In the genomic region with DNA sequence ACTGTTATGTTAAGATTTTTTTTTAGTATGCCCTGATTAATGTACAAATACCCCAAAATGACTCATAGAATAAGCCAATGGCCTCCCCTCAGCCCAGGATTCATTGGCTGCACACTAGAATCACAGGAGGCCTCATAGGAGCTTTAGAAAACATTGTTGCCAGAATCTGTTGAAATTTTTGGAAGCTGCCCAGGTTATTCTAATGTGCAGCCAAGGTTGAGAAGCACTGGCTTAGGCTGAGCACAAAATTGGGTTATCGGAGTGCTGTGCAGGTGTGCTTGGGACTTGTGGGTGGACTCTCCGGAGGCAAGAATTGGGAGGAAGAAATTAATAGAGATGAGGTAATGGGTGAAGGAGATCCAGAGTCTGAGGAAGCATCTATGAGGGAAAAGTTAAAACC, we compare ENCODE assay signal across 33 cellular contexts. TPM values are rescaled to one million over a fixed set of nuclear protein-coding genes. Genes with fewer than 3 reads are reported as not detected.
"Had no signal": no experiment of that assay in that cellular context is flagged by ENCODE, and none has a peak within 500 bp of the region (broad histone marks: within the 10 kb centered on the region; RNA-seq: fewer than 3 reads in every experiment).

No MANE protein-coding gene starts in this region.

- H3K9me3 Mint-ChIP-seq: activated B cell treated with CpG ODN at 0.5 μM for 24 hours; activated naive CD4-positive, alpha-beta T cell treated with anti-CD3 and anti-CD28 coated beads for 36 hours; activated T-cell treated with anti-CD3 and anti-CD28 coated beads, Interleukin-2, amount 50 U/mL, for 24 hours; activated T-helper 1 cell treated with anti-CD3 and anti-CD28 coated beads, Interleukin-12 subunit alpha, Interleukin-12 subunit beta, Interleukin-2, Interleukin-4 antibody, amounts not matched to agents 30 ng/mL and 10 ng/mL and 1 ng/mL, durations not matched to agents 14 hours and 24 hours and 36 hours had no signal

- H3K27ac ChIP-seq: breast epithelium, SK-N-MC had no signal

- H3K4me1 ChIP-seq: breast epithelium had no signal

- H3K9me3 ChIP-seq: breast epithelium had no signal

- ATAC-seq: activated CD8-positive, alpha-beta memory T cell treated with anti-CD3 and anti-CD28 coated beads, Interleukin-2, amount 10 ng/mL, durations not matched to agents 7 days and 5 days; Panc1; Right ventricle myocardium inferior; T-cell had no signal

- FAIRE-seq: TTC549 had no signal

- H3K4me1 Mint-ChIP-seq: activated B cell treated with CpG ODN at 0.5 μM for 24 hours; activated CD4-positive, alpha-beta T cell treated with anti-CD3 and anti-CD28 coated beads, Interleukin-2, amount 10 ng/mL, durations not matched to agents 24 days and 14 days; activated CD8-positive, alpha-beta memory T cell treated with anti-CD3 and anti-CD28 coated beads, Interleukin-2, amount 10 ng/mL, durations not matched to agents 7 days and 5 days; T-cell had no signal

- DNase-seq: activated B cell treated with CpG ODN at 0.5 μM for 24 hours; activated CD4-positive, alpha-beta T cell treated with anti-CD3 and anti-CD28 coated beads for 1 hour; activated CD4-positive, alpha-beta T cell treated with anti-CD3 and anti-CD28 coated beads, Interleukin-2, amount 10 ng/mL, durations not matched to agents 24 days and 14 days; activated CD4-positive, alpha-beta T cell treated with anti-CD3 and anti-CD28 coated beads, Interleukin-2, amount 50 U/mL, for 48 hours; activated CD8-positive, alpha-beta memory T cell treated with anti-CD3 and anti-CD28 coated beads, Interleukin-2, amount 10 ng/mL, durations not matched to agents 7 days and 5 days; activated effector memory CD4-positive, alpha-beta T cell treated with anti-CD3 and anti-CD28 coated beads, Interleukin-2, amount 50 U/mL, for 16 hours; activated naive CD4-positive, alpha-beta T cell treated with anti-CD3 and anti-CD28 coated beads for 36 hours; activated T-cell treated with anti-CD3 and anti-CD28 coated beads, Interleukin-2, amount 50 U/mL, for 24 hours; amygdala; caudate nucleus; Kasumi-1; KBM-7; NCI-H1092; NCI-H1417; NCI-H1930; NCI-H2171 treated with DMSO at 0.1 percent for 48 hours; NCI-H226; NCI-H526; NCI-H774; NK-92 treated with Interleukin-12 subunit alpha and Interleukin-12 subunit beta, amount 100 ng/mL, for 24 hours; OCI-M1; RPMI8226; T-cell; T-helper 2 cell; T1000 had no signal

- H3K36me3 ChIP-seq: breast epithelium had no signal

- H3K27ac Mint-ChIP-seq: activated B cell treated with CpG ODN at 0.5 μM for 24 hours; activated CD4-positive, alpha-beta T cell treated with anti-CD3 and anti-CD28 coated beads, Interleukin-2, amount 10 ng/mL, durations not matched to agents 24 days and 14 days; activated CD8-positive, alpha-beta memory T cell treated with anti-CD3 and anti-CD28 coated beads, Interleukin-2, amount 10 ng/mL, durations not matched to agents 7 days and 5 days; activated naive CD4-positive, alpha-beta T cell treated with anti-CD3 and anti-CD28 coated beads for 36 hours; activated naive CD8-positive, alpha-beta T cell; activated T-cell treated with anti-CD3 and anti-CD28 coated beads, Interleukin-2, amount 50 U/mL, for 24 hours; activated T-helper 1 cell treated with anti-CD3 and anti-CD28 coated beads, Interleukin-12 subunit alpha, Interleukin-12 subunit beta, Interleukin-2, Interleukin-4 antibody, amounts not matched to agents 30 ng/mL and 10 ng/mL and 1 ng/mL, durations not matched to agents 14 hours and 24 hours and 36 hours; T-cell had no signal

- H3K27me3 Mint-ChIP-seq: activated B cell treated with CpG ODN at 0.5 μM for 24 hours; activated CD4-positive, alpha-beta T cell treated with anti-CD3 and anti-CD28 coated beads, Interleukin-2, amount 10 ng/mL, durations not matched to agents 24 days and 14 days; activated CD8-positive, alpha-beta memory T cell treated with anti-CD3 and anti-CD28 coated beads, Interleukin-2, amount 10 ng/mL, durations not matched to agents 7 days and 5 days; activated naive CD8-positive, alpha-beta T cell; T-cell had no signal

- H3K4me3 Mint-ChIP-seq: activated B cell treated with CpG ODN at 0.5 μM for 24 hours; activated CD4-positive, alpha-beta T cell treated with anti-CD3 and anti-CD28 coated beads, Interleukin-2, amount 10 ng/mL, durations not matched to agents 24 days and 14 days; activated CD8-positive, alpha-beta memory T cell treated with anti-CD3 and anti-CD28 coated beads, Interleukin-2, amount 10 ng/mL, durations not matched to agents 7 days and 5 days; activated naive CD4-positive, alpha-beta T cell treated with anti-CD3 and anti-CD28 coated beads for 36 hours; activated naive CD8-positive, alpha-beta T cell; activated T-cell treated with anti-CD3 and anti-CD28 coated beads, Interleukin-2, amount 50 U/mL, for 24 hours; activated T-helper 1 cell treated with anti-CD3 and anti-CD28 coated beads, Interleukin-12 subunit alpha, Interleukin-12 subunit beta, Interleukin-2, Interleukin-4 antibody, amounts not matched to agents 30 ng/mL and 10 ng/mL and 1 ng/mL, durations not matched to agents 14 hours and 24 hours and 36 hours; T-cell had no signal

- H3K36me3 Mint-ChIP-seq: activated CD8-positive, alpha-beta memory T cell treated with anti-CD3 and anti-CD28 coated beads, Interleukin-2, amount 10 ng/mL, durations not matched to agents 7 days and 5 days; activated naive CD8-positive, alpha-beta T cell; T-cell had no signal

- H3K27me3 ChIP-seq: breast epithelium had no signal

- H3K4me3 ChIP-seq: breast epithelium, SK-N-MC had no signal

RNA-seq across cellular contexts. Expression of a gene that starts 41.3 kb away (rescaled TPM):
- total RNA-seq: activated B cell treated with CpG ODN at 0.5 μM for 24 hours; activated CD4-positive, alpha-beta T cell treated with anti-CD3 and anti-CD28 coated beads, Interleukin-2, amount 10 ng/mL, durations not matched to agents 24 days and 14 days; activated CD8-positive, alpha-beta memory T cell treated with anti-CD3 and anti-CD28 coated beads, Interleukin-2, amount 10 ng/mL, durations not matched to agents 7 days and 5 days; activated naive CD4-positive, alpha-beta T cell treated with anti-CD3 and anti-CD28 coated beads for 36 hours; activated T-helper 1 cell treated with anti-CD3 and anti-CD28 coated beads, Interleukin-12 subunit alpha, Interleukin-12 subunit beta, Interleukin-2, Interleukin-4 antibody, amounts not matched to agents 30 ng/mL and 10 ng/mL and 1 ng/mL, durations not matched to agents 14 hours and 24 hours and 36 hours; breast epithelium; NCI-H460; Right ventricle myocardium inferior; T-cell had no signal
